1 cellular context compared by ENCODE assay signal in the genomic region with DNA sequence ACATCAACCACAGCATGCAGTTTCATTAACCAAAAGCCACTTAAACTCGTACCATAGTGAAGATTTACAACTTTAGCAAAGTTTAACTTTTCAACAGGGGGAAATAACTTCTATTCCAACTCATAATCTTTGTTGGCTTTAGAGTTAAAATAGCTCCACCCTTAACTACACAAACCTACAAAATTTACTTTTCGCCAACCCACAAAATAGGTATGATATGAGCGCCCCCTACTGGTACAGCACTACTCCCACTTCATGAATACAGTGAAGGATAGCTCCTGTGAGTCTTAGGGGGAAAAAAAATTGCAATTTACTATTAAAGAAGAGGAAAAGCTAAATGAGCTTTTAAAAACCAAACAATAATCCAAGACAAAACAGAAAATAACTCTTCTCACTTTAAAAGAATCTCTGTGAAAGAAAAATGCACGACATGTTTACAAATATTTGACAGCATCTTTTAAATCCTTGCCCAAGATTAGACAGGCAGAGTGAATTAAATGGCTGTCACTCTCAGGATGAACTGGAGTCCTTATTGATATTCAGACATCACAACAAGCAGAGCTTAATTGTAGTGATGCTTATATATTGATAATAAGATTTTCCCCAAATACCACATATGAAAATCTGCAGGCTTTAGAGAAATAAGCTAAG.
TF ChIP-seq lines count a peak whose summit lies in the region.

No MANE protein-coding gene starts in this region.

TF ChIP-seq in HepG2, 621 proteins besides CTCF, POLR2A, EP300 and RAD21 (continued from another document and continues in another):
- TF ChIP-seq, protein P1, sequence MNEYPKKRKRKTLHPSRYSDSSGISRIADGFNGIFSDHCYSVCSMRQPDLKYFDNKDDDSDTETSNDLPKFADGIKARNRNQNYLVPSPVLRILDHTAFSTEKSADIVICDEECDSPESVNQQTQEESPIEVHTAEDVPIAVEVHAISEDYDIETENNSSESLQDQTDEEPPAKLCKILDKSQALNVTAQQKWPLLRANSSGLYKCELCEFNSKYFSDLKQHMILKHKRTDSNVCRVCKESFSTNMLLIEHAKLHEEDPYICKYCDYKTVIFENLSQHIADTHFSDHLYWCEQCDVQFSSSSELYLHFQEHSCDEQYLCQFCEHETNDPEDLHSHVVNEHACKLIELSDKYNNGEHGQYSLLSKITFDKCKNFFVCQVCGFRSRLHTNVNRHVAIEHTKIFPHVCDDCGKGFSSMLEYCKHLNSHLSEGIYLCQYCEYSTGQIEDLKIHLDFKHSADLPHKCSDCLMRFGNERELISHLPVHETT (CRISPR knock-in tag; conservative IDR thresholded peaks at IDR 0.05), result no peak
- TF ChIP-seq PAF1 (CRISPR knock-in tag; IDR thresholded peaks at IDR 0.05) (no peak), U2AF2 (IDR thresholded peaks at IDR 0.05; ENCODE audit: low read depth, low read length) (no peak), REXO4 (CRISPR knock-in tag; IDR thresholded peaks at IDR 0.05; ENCODE audit: borderline replicate concordance) (no peak), ZNF652 (CRISPR knock-in tag; IDR thresholded peaks at IDR 0.05; ENCODE audit: borderline replicate concordance, low read depth) (no peak), ZNF12 (CRISPR knock-in tag; IDR thresholded peaks at IDR 0.05) (no peak), ZFP1 (CRISPR knock-in tag; IDR thresholded peaks at IDR 0.05) (no peak), ZNF354B (CRISPR knock-in tag; IDR thresholded peaks at IDR 0.05) (no peak), FOXA3 (CRISPR knock-in tag; IDR thresholded peaks at IDR 0.05) (0 out of 2 replicates have a peak, but pooled peaks have one; percentile 12), SKI (IDR thresholded peaks at IDR 0.05; ENCODE audit: partially characterized antibody) (no peak), ZNF557 (CRISPR knock-in tag; IDR thresholded peaks at IDR 0.05) (no peak), ZNF660 (CRISPR knock-in tag; IDR thresholded peaks at IDR 0.05; ENCODE audit: borderline replicate concordance, low read depth) (no peak), MIER2 (CRISPR knock-in tag; IDR thresholded peaks at IDR 0.05) (0 out of 2 replicates have a peak, but pooled peaks have one; percentile 39), FIP1L1 (IDR thresholded peaks at IDR 0.05; ENCODE audit: borderline replicate concordance, insufficient read depth, low read depth, low read length) (no peak), ZNF235 (CRISPR knock-in tag; IDR thresholded peaks at IDR 0.05; ENCODE audit: borderline replicate concordance) (no peak), ETV6 (CRISPR knock-in tag; conservative IDR thresholded peaks at IDR 0.05) (no peak), ZNF460 (CRISPR knock-in tag; IDR thresholded peaks at IDR 0.05; ENCODE audit: borderline replicate concordance) (no peak)
- TF ChIP-seq, protein P2, sequence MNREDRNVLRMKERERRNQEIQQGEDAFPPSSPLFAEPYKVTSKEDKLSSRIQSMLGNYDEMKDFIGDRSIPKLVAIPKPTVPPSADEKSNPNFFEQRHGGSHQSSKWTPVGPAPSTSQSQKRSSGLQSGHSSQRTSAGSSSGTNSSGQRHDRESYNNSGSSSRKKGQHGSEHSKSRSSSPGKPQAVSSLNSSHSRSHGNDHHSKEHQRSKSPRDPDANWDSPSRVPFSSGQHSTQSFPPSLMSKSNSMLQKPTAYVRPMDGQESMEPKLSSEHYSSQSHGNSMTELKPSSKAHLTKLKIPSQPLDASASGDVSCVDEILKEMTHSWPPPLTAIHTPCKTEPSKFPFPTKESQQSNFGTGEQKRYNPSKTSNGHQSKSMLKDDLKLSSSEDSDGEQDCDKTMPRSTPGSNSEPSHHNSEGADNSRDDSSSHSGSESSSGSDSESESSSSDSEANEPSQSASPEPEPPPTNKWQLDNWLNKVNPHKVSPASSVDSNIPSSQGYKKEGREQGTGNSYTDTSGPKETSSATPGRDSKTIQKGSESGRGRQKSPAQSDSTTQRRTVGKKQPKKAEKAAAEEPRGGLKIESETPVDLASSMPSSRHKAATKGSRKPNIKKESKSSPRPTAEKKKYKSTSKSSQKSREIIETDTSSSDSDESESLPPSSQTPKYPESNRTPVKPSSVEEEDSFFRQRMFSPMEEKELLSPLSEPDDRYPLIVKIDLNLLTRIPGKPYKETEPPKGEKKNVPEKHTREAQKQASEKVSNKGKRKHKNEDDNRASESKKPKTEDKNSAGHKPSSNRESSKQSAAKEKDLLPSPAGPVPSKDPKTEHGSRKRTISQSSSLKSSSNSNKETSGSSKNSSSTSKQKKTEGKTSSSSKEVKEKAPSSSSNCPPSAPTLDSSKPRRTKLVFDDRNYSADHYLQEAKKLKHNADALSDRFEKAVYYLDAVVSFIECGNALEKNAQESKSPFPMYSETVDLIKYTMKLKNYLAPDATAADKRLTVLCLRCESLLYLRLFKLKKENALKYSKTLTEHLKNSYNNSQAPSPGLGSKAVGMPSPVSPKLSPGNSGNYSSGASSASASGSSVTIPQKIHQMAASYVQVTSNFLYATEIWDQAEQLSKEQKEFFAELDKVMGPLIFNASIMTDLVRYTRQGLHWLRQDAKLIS (CRISPR knock-in tag; IDR thresholded peaks at IDR 0.05), result no peak
- TF ChIP-seq, protein P3, sequence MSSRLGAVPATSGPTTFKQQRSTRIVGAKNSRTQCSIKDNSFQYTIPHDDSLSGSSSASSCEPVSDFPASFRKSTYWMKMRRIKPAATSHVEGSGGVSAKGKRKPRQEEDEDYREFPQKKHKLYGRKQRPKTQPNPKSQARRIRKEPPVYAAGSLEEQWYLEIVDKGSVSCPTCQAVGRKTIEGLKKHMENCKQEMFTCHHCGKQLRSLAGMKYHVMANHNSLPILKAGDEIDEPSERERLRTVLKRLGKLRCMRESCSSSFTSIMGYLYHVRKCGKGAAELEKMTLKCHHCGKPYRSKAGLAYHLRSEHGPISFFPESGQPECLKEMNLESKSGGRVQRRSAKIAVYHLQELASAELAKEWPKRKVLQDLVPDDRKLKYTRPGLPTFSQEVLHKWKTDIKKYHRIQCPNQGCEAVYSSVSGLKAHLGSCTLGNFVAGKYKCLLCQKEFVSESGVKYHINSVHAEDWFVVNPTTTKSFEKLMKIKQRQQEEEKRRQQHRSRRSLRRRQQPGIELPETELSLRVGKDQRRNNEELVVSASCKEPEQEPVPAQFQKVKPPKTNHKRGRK (CRISPR knock-in tag; IDR thresholded peaks at IDR 0.05), result no peak
- TF ChIP-seq, protein P4, sequence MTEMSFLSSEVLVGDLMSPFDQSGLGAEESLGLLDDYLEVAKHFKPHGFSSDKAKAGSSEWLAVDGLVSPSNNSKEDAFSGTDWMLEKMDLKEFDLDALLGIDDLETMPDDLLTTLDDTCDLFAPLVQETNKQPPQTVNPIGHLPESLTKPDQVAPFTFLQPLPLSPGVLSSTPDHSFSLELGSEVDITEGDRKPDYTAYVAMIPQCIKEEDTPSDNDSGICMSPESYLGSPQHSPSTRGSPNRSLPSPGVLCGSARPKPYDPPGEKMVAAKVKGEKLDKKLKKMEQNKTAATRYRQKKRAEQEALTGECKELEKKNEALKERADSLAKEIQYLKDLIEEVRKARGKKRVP (CRISPR knock-in tag; IDR thresholded peaks at IDR 0.05), result peak in 1 of 2 experiments; percentile 26; a peak in 1 of 4 replicates
- TF ChIP-seq, protein P5, sequence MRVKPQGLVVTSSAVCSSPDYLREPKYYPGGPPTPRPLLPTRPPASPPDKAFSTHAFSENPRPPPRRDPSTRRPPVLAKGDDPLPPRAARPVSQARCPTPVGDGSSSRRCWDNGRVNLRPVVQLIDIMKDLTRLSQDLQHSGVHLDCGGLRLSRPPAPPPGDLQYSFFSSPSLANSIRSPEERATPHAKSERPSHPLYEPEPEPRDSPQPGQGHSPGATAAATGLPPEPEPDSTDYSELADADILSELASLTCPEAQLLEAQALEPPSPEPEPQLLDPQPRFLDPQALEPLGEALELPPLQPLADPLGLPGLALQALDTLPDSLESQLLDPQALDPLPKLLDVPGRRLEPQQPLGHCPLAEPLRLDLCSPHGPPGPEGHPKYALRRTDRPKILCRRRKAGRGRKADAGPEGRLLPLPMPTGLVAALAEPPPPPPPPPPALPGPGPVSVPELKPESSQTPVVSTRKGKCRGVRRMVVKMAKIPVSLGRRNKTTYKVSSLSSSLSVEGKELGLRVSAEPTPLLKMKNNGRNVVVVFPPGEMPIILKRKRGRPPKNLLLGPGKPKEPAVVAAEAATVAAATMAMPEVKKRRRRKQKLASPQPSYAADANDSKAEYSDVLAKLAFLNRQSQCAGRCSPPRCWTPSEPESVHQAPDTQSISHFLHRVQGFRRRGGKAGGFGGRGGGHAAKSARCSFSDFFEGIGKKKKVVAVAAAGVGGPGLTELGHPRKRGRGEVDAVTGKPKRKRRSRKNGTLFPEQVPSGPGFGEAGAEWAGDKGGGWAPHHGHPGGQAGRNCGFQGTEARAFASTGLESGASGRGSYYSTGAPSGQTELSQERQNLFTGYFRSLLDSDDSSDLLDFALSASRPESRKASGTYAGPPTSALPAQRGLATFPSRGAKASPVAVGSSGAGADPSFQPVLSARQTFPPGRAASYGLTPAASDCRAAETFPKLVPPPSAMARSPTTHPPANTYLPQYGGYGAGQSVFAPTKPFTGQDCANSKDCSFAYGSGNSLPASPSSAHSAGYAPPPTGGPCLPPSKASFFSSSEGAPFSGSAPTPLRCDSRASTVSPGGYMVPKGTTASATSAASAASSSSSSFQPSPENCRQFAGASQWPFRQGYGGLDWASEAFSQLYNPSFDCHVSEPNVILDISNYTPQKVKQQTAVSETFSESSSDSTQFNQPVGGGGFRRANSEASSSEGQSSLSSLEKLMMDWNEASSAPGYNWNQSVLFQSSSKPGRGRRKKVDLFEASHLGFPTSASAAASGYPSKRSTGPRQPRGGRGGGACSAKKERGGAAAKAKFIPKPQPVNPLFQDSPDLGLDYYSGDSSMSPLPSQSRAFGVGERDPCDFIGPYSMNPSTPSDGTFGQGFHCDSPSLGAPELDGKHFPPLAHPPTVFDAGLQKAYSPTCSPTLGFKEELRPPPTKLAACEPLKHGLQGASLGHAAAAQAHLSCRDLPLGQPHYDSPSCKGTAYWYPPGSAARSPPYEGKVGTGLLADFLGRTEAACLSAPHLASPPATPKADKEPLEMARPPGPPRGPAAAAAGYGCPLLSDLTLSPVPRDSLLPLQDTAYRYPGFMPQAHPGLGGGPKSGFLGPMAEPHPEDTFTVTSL (CRISPR knock-in tag; IDR thresholded peaks at IDR 0.05; ENCODE audit: borderline replicate concordance), result no peak; the same call in 1 of the 2 replicates
- TF ChIP-seq, protein P6, sequence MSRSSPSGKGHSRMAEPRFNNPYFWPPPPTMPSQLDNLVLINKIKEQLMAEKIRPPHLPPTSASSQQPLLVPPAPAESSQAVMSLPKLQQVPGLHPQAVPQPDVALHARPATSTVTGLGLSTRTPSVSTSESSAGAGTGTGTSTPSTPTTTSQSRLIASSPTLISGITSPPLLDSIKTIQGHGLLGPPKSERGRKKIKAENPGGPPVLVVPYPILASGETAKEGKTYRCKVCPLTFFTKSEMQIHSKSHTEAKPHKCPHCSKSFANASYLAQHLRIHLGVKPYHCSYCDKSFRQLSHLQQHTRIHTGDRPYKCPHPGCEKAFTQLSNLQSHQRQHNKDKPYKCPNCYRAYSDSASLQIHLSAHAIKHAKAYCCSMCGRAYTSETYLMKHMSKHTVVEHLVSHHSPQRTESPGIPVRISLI (CRISPR knock-in tag; IDR thresholded peaks at IDR 0.05; ENCODE audit: borderline replicate concordance), result no peak
- TF ChIP-seq, protein P7, sequence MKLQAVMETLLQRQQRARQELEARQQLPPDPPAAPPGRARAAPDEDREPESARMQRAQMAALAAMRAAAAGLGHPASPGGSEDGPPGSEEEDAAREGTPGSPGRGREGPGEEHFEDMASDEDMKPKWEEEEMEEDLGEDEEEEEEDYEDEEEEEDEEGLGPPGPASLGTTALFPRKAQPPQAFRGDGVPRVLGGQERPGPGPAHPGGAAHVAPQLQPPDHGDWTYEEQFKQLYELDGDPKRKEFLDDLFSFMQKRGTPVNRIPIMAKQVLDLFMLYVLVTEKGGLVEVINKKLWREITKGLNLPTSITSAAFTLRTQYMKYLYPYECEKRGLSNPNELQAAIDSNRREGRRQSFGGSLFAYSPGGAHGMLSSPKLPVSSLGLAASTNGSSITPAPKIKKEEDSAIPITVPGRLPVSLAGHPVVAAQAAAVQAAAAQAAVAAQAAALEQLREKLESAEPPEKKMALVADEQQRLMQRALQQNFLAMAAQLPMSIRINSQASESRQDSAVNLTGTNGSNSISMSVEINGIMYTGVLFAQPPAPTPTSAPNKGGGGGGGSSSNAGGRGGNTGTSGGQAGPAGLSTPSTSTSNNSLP (IDR thresholded peaks at IDR 0.05; ENCODE audit: low read depth, low read length), result no peak; the same call in 1 of the 2 replicates
- TF ChIP-seq, protein P8, sequence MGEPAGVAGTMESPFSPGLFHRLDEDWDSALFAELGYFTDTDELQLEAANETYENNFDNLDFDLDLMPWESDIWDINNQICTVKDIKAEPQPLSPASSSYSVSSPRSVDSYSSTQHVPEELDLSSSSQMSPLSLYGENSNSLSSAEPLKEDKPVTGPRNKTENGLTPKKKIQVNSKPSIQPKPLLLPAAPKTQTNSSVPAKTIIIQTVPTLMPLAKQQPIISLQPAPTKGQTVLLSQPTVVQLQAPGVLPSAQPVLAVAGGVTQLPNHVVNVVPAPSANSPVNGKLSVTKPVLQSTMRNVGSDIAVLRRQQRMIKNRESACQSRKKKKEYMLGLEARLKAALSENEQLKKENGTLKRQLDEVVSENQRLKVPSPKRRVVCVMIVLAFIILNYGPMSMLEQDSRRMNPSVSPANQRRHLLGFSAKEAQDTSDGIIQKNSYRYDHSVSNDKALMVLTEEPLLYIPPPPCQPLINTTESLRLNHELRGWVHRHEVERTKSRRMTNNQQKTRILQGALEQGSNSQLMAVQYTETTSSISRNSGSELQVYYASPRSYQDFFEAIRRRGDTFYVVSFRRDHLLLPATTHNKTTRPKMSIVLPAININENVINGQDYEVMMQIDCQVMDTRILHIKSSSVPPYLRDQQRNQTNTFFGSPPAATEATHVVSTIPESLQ (CRISPR knock-in tag; conservative IDR thresholded peaks at IDR 0.05), result no peak
- TF ChIP-seq, protein P9, sequence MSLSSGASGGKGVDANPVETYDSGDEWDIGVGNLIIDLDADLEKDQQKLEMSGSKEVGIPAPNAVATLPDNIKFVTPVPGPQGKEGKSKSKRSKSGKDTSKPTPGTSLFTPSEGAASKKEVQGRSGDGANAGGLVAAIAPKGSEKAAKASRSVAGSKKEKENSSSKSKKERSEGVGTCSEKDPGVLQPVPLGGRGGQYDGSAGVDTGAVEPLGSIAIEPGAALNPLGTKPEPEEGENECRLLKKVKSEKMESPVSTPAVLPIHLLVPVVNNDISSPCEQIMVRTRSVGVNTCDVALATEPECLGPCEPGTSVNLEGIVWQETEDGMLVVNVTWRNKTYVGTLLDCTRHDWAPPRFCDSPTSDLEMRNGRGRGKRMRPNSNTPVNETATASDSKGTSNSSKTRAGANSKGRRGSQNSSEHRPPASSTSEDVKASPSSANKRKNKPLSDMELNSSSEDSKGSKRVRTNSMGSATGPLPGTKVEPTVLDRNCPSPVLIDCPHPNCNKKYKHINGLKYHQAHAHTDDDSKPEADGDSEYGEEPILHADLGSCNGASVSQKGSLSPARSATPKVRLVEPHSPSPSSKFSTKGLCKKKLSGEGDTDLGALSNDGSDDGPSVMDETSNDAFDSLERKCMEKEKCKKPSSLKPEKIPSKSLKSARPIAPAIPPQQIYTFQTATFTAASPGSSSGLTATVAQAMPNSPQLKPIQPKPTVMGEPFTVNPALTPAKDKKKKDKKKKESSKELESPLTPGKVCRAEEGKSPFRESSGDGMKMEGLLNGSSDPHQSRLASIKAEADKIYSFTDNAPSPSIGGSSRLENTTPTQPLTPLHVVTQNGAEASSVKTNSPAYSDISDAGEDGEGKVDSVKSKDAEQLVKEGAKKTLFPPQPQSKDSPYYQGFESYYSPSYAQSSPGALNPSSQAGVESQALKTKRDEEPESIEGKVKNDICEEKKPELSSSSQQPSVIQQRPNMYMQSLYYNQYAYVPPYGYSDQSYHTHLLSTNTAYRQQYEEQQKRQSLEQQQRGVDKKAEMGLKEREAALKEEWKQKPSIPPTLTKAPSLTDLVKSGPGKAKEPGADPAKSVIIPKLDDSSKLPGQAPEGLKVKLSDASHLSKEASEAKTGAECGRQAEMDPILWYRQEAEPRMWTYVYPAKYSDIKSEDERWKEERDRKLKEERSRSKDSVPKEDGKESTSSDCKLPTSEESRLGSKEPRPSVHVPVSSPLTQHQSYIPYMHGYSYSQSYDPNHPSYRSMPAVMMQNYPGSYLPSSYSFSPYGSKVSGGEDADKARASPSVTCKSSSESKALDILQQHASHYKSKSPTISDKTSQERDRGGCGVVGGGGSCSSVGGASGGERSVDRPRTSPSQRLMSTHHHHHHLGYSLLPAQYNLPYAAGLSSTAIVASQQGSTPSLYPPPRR (CRISPR knock-in tag; IDR thresholded peaks at IDR 0.05; ENCODE audit: borderline replicate concordance), result no peak
